In the genomic region with DNA sequence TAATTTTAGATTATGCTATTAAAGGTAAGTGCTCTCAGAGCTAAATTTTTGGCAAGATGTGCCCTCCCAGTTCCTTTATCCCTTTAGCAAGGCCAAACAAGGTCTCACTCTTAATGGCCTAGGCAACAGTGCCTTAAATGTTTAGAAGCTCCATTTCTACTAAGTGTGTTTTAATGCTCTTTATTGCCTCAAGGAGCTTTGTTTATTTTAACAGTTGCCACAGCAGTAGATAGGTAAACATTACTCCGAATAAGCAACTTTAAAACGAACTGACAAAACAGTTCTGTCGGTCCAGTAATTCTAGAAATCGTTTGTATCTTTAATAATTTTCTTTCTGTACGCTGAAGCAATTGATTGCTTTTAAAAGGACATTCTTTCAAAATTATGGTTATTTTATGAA, we compare ENCODE assay signal across 15 cellular contexts.
A peak's percentile ranks its signal among the peaks of the same experiment; 100 is the strongest.
DNase-seq lines count a peak whose midpoint lies in the region; ATAC-seq and TF ChIP-seq lines count a peak whose summit lies in the region.
"Had no signal": no experiment of that assay in that cellular context is flagged by ENCODE, and none has a peak within 500 bp of the region (broad histone marks: within the 10 kb centered on the region; RNA-seq: fewer than 3 reads in every experiment).

No MANE protein-coding gene starts in this region.

- no peak for TF ChIP-seq EP300 in stomach (IDR thresholded peaks at IDR 0.05)

- H3K4me1 ChIP-seq in stomach, result no peaks in the 10 kb centered on the region

- H3K27ac ChIP-seq in stomach, result no peak overlapping the region
- H3K27ac ChIP-seq: 22Rv1 had no signal

- no peaks in the 10 kb centered on the region for H3K27me3 ChIP-seq in stomach

- DNase-seq in DMS53 (lab: John Stamatoyannopoulos, UW) (peak; percentile 25), DMS53 treated with DMSO at 0.1 percent for 48 hours (lab: John Stamatoyannopoulos, UW; ENCODE audit: unreplicated experiment) (no peak), M059J (ENCODE audit: low read depth) (peak; percentile 44), NCI-H2107 (lab: John Stamatoyannopoulos, UW) (peak; percentile 24), NCI-H774 (lab: John Stamatoyannopoulos, UW) (peak; percentile 59), stomach (no peak), T-helper 9 cell (no peak)
- DNase-seq: CD8-positive, alpha-beta T cell; HCEC 1CT; NCI-H446; NK-92 treated with Interleukin-12 subunit alpha and Interleukin-12 subunit beta, amount 100 ng/mL, for 24 hours; T1000 had no signal

- TF ChIP-seq POLR2A in stomach (IDR thresholded peaks at IDR 0.05), result no peak

- no peak overlapping the region for H3K4me3 ChIP-seq in stomach
- H3K4me3 ChIP-seq: K562 had no signal

- 32 to 47% (median 38%) methylated on average over 5 of the region's 5 CpGs for WGBS in stomach, 5 donors

- ATAC-seq in GM18873 (IDR thresholded peaks at IDR 0.05; ENCODE audit: low FRiP score, unreplicated experiment), result no peak
- ATAC-seq: CD8-positive, alpha-beta T cell; K562 had no signal

- intact Hi-C loops in stomach (cut with DNase I; ENCODE audit: low total_unique reads), result no loop called here

- no peaks in the 10 kb centered on the region for H3K9me3 ChIP-seq in stomach

- H3K36me3 ChIP-seq in stomach, result no peaks in the 10 kb centered on the region

- no peak for TF ChIP-seq CTCF in stomach (IDR thresholded peaks at IDR 0.05)

Comparison
In these comparisons a context has a peak if more than half of its experiments do, and no peak if none do; other contexts are left out.
1. DNase-seq: peak in DMS53 (single experiment), M059J (single experiment), NCI-H2107 (single experiment) and NCI-H774 (single experiment); none in DMS53 treated with DMSO at 0.1 percent for 48 hours (single experiment), stomach (single experiment) and T-helper 9 cell (single experiment).